Comparison of ENCODE assay signal across 8 cellular contexts in genomic region chr6:26025894-26026832, GRCh38.
A peak's percentile ranks its signal among the peaks of the same experiment; 100 is the strongest.
DNase-seq lines count a peak whose midpoint lies in the region; FAIRE-seq and TF ChIP-seq lines count a peak whose summit lies in the region.

No MANE protein-coding gene starts in this region.

- in situ Hi-C loops in SK-MEL-5 (cut with HindIII; ENCODE audit: low pct_unique_long_range_greater_than_20kb, low sequenced_read_pairs) = no loop called here

- no peaks in the 10 kb centered on the region for H3K27me3 Mint-ChIP-seq in activated naive CD4-positive, alpha-beta T cell treated with anti-CD3 and anti-CD28 coated beads, Interleukin-2, amount 10 ng/mL, durations not matched to agents 7 days and 5 days
- H3K27me3 Mint-ChIP-seq in glutamatergic neuron (ENCODE audit: unreplicated experiment) = peaks cover 11% of the 10 kb centered on the region

- peaks cover 1% of the 10 kb centered on the region for H3K36me3 Mint-ChIP-seq in activated naive CD4-positive, alpha-beta T cell treated with anti-CD3 and anti-CD28 coated beads, Interleukin-2, amount 10 ng/mL, durations not matched to agents 7 days and 5 days
- no peaks in the 10 kb centered on the region for H3K36me3 Mint-ChIP-seq in glutamatergic neuron (ENCODE audit: unreplicated experiment)

- H2AFZ ChIP-seq in osteoblast (ENCODE audit: low read length) = peak overlapping the region; percentile 80

- H3K4me3 ChIP-seq in osteoblast (ENCODE audit: insufficient read depth, low read length) = peak overlapping the region; percentile 82
- H3K4me3 ChIP-seq in tibial nerve = peak overlapping the region; percentile 37 to 70 (median 64)

- peak overlapping the region; percentile 94 for H3K4me2 ChIP-seq in osteoblast (ENCODE audit: insufficient read depth, low read length)

- WGBS in tibial nerve, 2 donors = 1% methylated on average over 23 of the region's 23 CpGs

- peak overlapping the region; percentile 77 for H3K4me3 Mint-ChIP-seq in activated naive CD4-positive, alpha-beta T cell treated with anti-CD3 and anti-CD28 coated beads, Interleukin-2, amount 10 ng/mL, durations not matched to agents 7 days and 5 days
- H3K4me3 Mint-ChIP-seq in glutamatergic neuron (ENCODE audit: unreplicated experiment) = peak overlapping the region; percentile 97

- peak overlapping the region; percentile 95 for H3K27ac ChIP-seq in osteoblast (ENCODE audit: low read depth, low read length)
- peak overlapping the region; percentile 81 to 98 (median 91) for H3K27ac ChIP-seq in tibial nerve

- H3K79me2 ChIP-seq in osteoblast (ENCODE audit: insufficient read depth, low read length) = no peaks in the 10 kb centered on the region

- H3K9me3 Mint-ChIP-seq in activated naive CD4-positive, alpha-beta T cell treated with anti-CD3 and anti-CD28 coated beads, Interleukin-2, amount 10 ng/mL, durations not matched to agents 7 days and 5 days = no peaks in the 10 kb centered on the region
- peaks cover 13% of the 10 kb centered on the region for H3K9me3 Mint-ChIP-seq in glutamatergic neuron (ENCODE audit: unreplicated experiment)

- POLR2A ChIA-PET in HEK293T (lab: Yijun Ruan, JAX) = interaction anchor here (0.6 to 16.4 kb wide), 45 partner anchors 10 to 1867 kb away, joined by 3 to 715 read pairs (median 5); a partner anchor contains a TSS

- H3K4me1 ChIP-seq in osteoblast (ENCODE audit: insufficient read depth, low read length) (peaks cover 23% of the 10 kb centered on the region), tibial nerve (peaks cover 0 to 26% (median 2%) of the 10 kb centered on the region in 4 donors)

- DNase-seq in HEK293T (ENCODE audit: extremely low spot score) = peak; percentile 55
- peak; percentile 98 for DNase-seq in NAMALWA (ENCODE audit: low spot score)
- DNase-seq in SK-MEL-5 (ENCODE audit: low read depth, low spot score) = peak; percentile 98
- peak; percentile 98 for DNase-seq in activated naive CD4-positive, alpha-beta T cell treated with anti-CD3 and anti-CD28 coated beads, Interleukin-2, amount 10 ng/mL, durations not matched to agents 7 days and 5 days
- peak; percentile 92 for DNase-seq in glutamatergic neuron
- no peak for DNase-seq in osteoblast (ENCODE audit: insufficient read length, low spot score, missing footprints)
- DNase-seq in tibial nerve (ENCODE audit: low spot score in 2 of 2) = peak; percentile 91 to 94

- H3K9me3 ChIP-seq in osteoblast (ENCODE audit: low read depth, low read length) (no peaks in the 10 kb centered on the region), tibial nerve (no peaks in the 10 kb centered on the region)

- peak overlapping the region; percentile 99 for H3K27ac Mint-ChIP-seq in activated naive CD4-positive, alpha-beta T cell treated with anti-CD3 and anti-CD28 coated beads, Interleukin-2, amount 10 ng/mL, durations not matched to agents 7 days and 5 days
- peak overlapping the region; percentile 87 for H3K27ac Mint-ChIP-seq in glutamatergic neuron (ENCODE audit: unreplicated experiment)

- peak; percentile 90 for FAIRE-seq in G401.6 (lab: Jason Lieb, UNC)

- no peaks in the 10 kb centered on the region for H4K20me1 ChIP-seq in osteoblast (ENCODE audit: insufficient read depth, low read length)

- TF ChIP-seq EP300 in tibial nerve (IDR thresholded peaks at IDR 0.05) = peak in 1 of 2 donors; percentile 54

- peak; percentile 83 for TF ChIP-seq CTCF in glutamatergic neuron (IDR thresholded peaks at IDR 0.05; ENCODE audit: partially characterized antibody, unreplicated experiment)
- TF ChIP-seq CTCF in osteoblast (IDR thresholded peaks at IDR 0.05; ENCODE audit: extremely low read depth, low read depth, low read length) = peak; percentile 97
- peak; percentile 79 to 89 (median 84) for TF ChIP-seq CTCF in tibial nerve (IDR thresholded peaks at IDR 0.05)

- TF ChIP-seq POLR2A in tibial nerve (IDR thresholded peaks at IDR 0.05) = peak in 1 of 2 donors; percentile 36

- H3K27me3 ChIP-seq in osteoblast (ENCODE audit: insufficient read depth, low read length) (no peaks in the 10 kb centered on the region), tibial nerve (no peaks in the 10 kb centered on the region)

- H3K4me1 Mint-ChIP-seq in activated naive CD4-positive, alpha-beta T cell treated with anti-CD3 and anti-CD28 coated beads, Interleukin-2, amount 10 ng/mL, durations not matched to agents 7 days and 5 days = peaks cover 80% of the 10 kb centered on the region
- H3K4me1 Mint-ChIP-seq in glutamatergic neuron (ENCODE audit: low read depth, unreplicated experiment) = peaks cover 13% of the 10 kb centered on the region

- CTCF ChIA-PET in HEK293T (lab: Yijun Ruan, JAX) = interaction anchor here (0.9 to 2.8 kb wide), 7 partner anchors 23 to 72 kb away, joined by 3 to 7 read pairs (median 4); no protein-coding TSS in a partner anchor
- CTCF ChIA-PET in activated naive CD4-positive, alpha-beta T cell treated with anti-CD3 and anti-CD28 coated beads, Interleukin-2, amount 10 ng/mL, durations not matched to agents 7 days and 5 days (lab: Charles Lee) = interaction anchor here (1.1 to 2.3 kb wide), 5 partner anchors 9 to 37 kb away, joined by 3 to 26 read pairs (median 6); a partner anchor contains a TSS

- H3K36me3 ChIP-seq in osteoblast (ENCODE audit: insufficient read depth, low read length) (no peaks in the 10 kb centered on the region), tibial nerve (no peaks in the 10 kb centered on the region)

TF ChIP-seq in HEK293T, 16 proteins besides CTCF, POLR2A, EP300 and RAD21:
- no peak for TF ChIP-seq CTBP1 (IDR thresholded peaks at IDR 0.05; ENCODE audit: borderline replicate concordance)
- TF ChIP-seq, protein P1, sequence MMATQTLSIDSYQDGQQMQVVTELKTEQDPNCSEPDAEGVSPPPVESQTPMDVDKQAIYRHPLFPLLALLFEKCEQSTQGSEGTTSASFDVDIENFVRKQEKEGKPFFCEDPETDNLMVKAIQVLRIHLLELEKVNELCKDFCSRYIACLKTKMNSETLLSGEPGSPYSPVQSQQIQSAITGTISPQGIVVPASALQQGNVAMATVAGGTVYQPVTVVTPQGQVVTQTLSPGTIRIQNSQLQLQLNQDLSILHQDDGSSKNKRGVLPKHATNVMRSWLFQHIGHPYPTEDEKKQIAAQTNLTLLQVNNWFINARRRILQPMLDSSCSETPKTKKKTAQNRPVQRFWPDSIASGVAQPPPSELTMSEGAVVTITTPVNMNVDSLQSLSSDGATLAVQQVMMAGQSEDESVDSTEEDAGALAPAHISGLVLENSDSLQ (IDR thresholded peaks at IDR 0.05) = 0 out of 2 replicates have a peak, but pooled peaks have one; percentile 10
